ENCODE assay signal across 8 cellular contexts in genomic region chr1:92299477-92300125, GRCh38. TPM values are rescaled to one million over a fixed set of nuclear protein-coding genes. Genes with fewer than 3 reads are reported as not detected.
DNase-seq lines count a peak whose midpoint lies in the region; ATAC-seq and TF ChIP-seq lines count a peak whose summit lies in the region.

No MANE protein-coding gene starts in this region.

- intact Hi-C loops in left ventricle myocardium superior (cut with micrococcal nuclease) (loop anchor here (10.0 kb wide), 1 partner anchor 325 kb away; no protein-coding TSS in a partner anchor), activated B cell treated with CpG ODN at 0.5 μM for 24 hours (cut with micrococcal nuclease) (loop anchor here (1.0 to 10.0 kb wide), 8 partner anchors 217 to 1275 kb away; partner anchors contain the start of genes BTBD8, CCDC18, DR1 and EVI5)

- H3K4me3 Mint-ChIP-seq in activated B cell treated with CpG ODN at 0.5 μM for 24 hours = peak overlapping the region; percentile 99
- peak overlapping the region; percentile 91 to 96 for H3K4me3 Mint-ChIP-seq in stimulated activated naive B cell treated with anti-CD40 and anti-IgM and Interleukin-4, amounts not matched to agents 10 μg/mL and 1 μg/mL and 100 μg/mL, for 72 hours

- H3K27ac ChIP-seq in right atrium auricular region = peak overlapping the region; percentile 91 to 93

- H3K27ac Mint-ChIP-seq in activated B cell treated with CpG ODN at 0.5 μM for 24 hours = peak overlapping the region; percentile 99
- peak overlapping the region; percentile 99 for H3K27ac Mint-ChIP-seq in stimulated activated naive B cell treated with anti-CD40 and anti-IgM and Interleukin-4, amounts not matched to agents 10 μg/mL and 1 μg/mL and 100 μg/mL, for 72 hours

- H3K27me3 ChIP-seq in right atrium auricular region = no peaks in the 10 kb centered on the region

- CTCF ChIA-PET in activated B cell treated with CpG ODN at 0.5 μM for 24 hours (lab: Charles Lee) = interaction anchor here (1.8 kb wide), 1 partner anchor 13 kb away, joined by 7 read pairs; no protein-coding TSS in a partner anchor

- no peaks in the 10 kb centered on the region for H3K27me3 Mint-ChIP-seq in activated B cell treated with CpG ODN at 0.5 μM for 24 hours
- H3K27me3 Mint-ChIP-seq in stimulated activated naive B cell treated with anti-CD40 and anti-IgM and Interleukin-4, amounts not matched to agents 10 μg/mL and 1 μg/mL and 100 μg/mL, for 72 hours = no peaks in the 10 kb centered on the region

- peaks cover 0 to 12% of the 10 kb centered on the region in 2 donors for H3K4me1 ChIP-seq in right atrium auricular region

- peaks cover 36% of the 10 kb centered on the region for H3K36me3 Mint-ChIP-seq in activated B cell treated with CpG ODN at 0.5 μM for 24 hours (ENCODE audit: low read depth)
- peaks cover 19% of the 10 kb centered on the region in 2 donors for H3K36me3 Mint-ChIP-seq in stimulated activated naive B cell treated with anti-CD40 and anti-IgM and Interleukin-4, amounts not matched to agents 10 μg/mL and 1 μg/mL and 100 μg/mL, for 72 hours

- no peak for TF ChIP-seq CTCF in right atrium auricular region (IDR thresholded peaks at IDR 0.05)
- TF ChIP-seq CTCF in activated B cell treated with CpG ODN at 0.5 μM for 24 hours (IDR thresholded peaks at IDR 0.05) = no peak

- H3K9me3 Mint-ChIP-seq in activated B cell treated with CpG ODN at 0.5 μM for 24 hours = no peaks in the 10 kb centered on the region
- H3K9me3 Mint-ChIP-seq in stimulated activated naive B cell treated with anti-CD40 and anti-IgM and Interleukin-4, amounts not matched to agents 10 μg/mL and 1 μg/mL and 100 μg/mL, for 72 hours = no peaks in the 10 kb centered on the region

- POLR2A ChIA-PET in activated B cell treated with CpG ODN at 0.5 μM for 24 hours (lab: Charles Lee) = interaction anchor here (0.6 to 1.6 kb wide), 3 partner anchors 221 to 485 kb away, joined by 3 to 10 read pairs (median 4); partner anchors contain the start of gene EVI5

- ATAC-seq in left ventricle myocardium superior (no peak), activated B cell treated with CpG ODN at 0.5 μM for 24 hours (ENCODE audit: low read depth) (no peak), HG02798 (IDR thresholded peaks at IDR 0.05; ENCODE audit: poor library complexity, unreplicated experiment) (no peak)
- ATAC-seq in stimulated activated naive B cell treated with anti-CD40 and anti-IgM and Interleukin-4, amounts not matched to agents 10 μg/mL and 1 μg/mL and 100 μg/mL, for 72 hours (replicated peaks) = no peak

- peak overlapping the region; percentile 83 to 85 for H3K4me3 ChIP-seq in right atrium auricular region
- H3K4me3 ChIP-seq in iPS-11a (ENCODE audit: low read depth, low read length) = peak overlapping the region; percentile 91

- no peaks in the 10 kb centered on the region for H3K9me3 ChIP-seq in right atrium auricular region

- peaks cover 31% of the 10 kb centered on the region for H3K4me1 Mint-ChIP-seq in activated B cell treated with CpG ODN at 0.5 μM for 24 hours
- H3K4me1 Mint-ChIP-seq in stimulated activated naive B cell treated with anti-CD40 and anti-IgM and Interleukin-4, amounts not matched to agents 10 μg/mL and 1 μg/mL and 100 μg/mL, for 72 hours = peaks cover 16 to 22% of the 10 kb centered on the region in 2 donors

- H3K36me3 ChIP-seq in right atrium auricular region = no peaks in the 10 kb centered on the region

- no peak for DNase-seq in right atrium auricular region (ENCODE audit: low spot score)
- DNase-seq in left ventricle myocardium superior = no peak
- DNase-seq in activated B cell treated with CpG ODN at 0.5 μM for 24 hours = no peak
- no peak for DNase-seq in stimulated activated naive B cell treated with anti-CD40 and anti-IgM and Interleukin-4, amounts not matched to agents 10 μg/mL and 1 μg/mL and 100 μg/mL, for 72 hours
- no peak for DNase-seq in NOMO-1 treated with DMSO at 0.1 percent for 48 hours (lab: John Stamatoyannopoulos, UW; ENCODE audit: unreplicated experiment)
- no peak for DNase-seq in NCI-H226

RNA-seq across cellular contexts. Expression of gene RPAP2, which starts 0.7 kb away (rescaled TPM):
- total RNA-seq in right atrium auricular region (10 to 100 TPM in 1 of 2 donors, 1 to 10 TPM in 1; 6.3 to 13.8 TPM), left ventricle myocardium superior (23.6 TPM), activated B cell treated with CpG ODN at 0.5 μM for 24 hours (27.1 and 31.7 TPM in 2 replicates)

RNA-seq across cellular contexts. Expression of gene GLMN, which starts 0.8 kb away (rescaled TPM):
- total RNA-seq in right atrium auricular region = 1 to 10 TPM; 5.1 to 5.6 TPM
- 6.3 TPM for total RNA-seq in left ventricle myocardium superior
- total RNA-seq in activated B cell treated with CpG ODN at 0.5 μM for 24 hours = 11.1 and 14.7 TPM in 2 replicates
